ENCODE assay signal across 18 cellular contexts in the genomic region with DNA sequence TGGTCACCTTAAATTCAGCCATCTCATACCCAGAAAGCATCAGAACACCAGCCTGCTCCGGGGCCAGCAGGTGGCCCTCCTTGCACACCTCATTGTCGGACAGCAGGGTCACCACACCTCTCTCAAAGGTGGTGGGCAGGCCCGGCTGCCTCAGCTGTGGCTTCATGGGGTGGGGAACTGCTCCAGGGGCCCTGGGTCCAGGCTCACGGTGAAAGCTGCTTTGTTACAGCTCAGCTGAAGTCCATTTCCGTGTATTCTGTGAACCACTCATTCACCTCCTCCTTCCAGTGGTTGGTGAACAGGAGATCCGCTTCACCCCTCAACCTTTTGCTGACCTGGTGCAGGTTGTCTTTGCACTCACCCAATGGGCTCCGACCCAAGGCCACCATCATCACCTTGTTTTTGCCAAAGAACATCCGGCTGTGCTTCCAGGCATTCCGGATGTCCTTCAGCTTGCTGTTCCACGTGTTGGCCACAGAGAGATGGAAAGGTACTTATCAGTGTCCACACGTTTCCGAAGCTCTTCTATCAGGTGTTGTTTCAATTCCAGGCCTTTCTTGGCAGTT.
DNase-seq lines count a peak whose midpoint lies in the region; ATAC-seq and TF ChIP-seq lines count a peak whose summit lies in the region.
"Had no signal": no experiment of that assay in that cellular context is flagged by ENCODE, and none has a peak within 500 bp of the region (broad histone marks: within the 10 kb centered on the region; RNA-seq: fewer than 3 reads in every experiment).

No MANE protein-coding gene starts in this region.

- intact Hi-C loops in OCI-LY7 (cut with micrococcal nuclease; ENCODE audit: unreplicated experiment) (no loop called here), esophagus muscularis mucosa (cut with DNase I) (no loop called here)

- no TSS peak for BruUV-seq in OCI-LY7 (replicated peaks; lab: Mats Ljungman, UMichigan)

- no peak overlapping the region for H3K4me3 Mint-ChIP-seq in H9
- H3K4me3 Mint-ChIP-seq: activated CD4-positive, alpha-beta memory T cell treated with anti-CD3 and anti-CD28 coated beads for 36 hours; activated T-helper 1 cell treated with anti-CD3 and anti-CD28 coated beads, Interleukin-12 subunit alpha, Interleukin-12 subunit beta, Interleukin-2, Interleukin-4 antibody, amounts not matched to agents 30 ng/mL and 10 ng/mL and 1 ng/mL, durations not matched to agents 14 hours and 24 hours and 36 hours; stimulated activated naive B cell treated with anti-CD40 and anti-IgM and Interleukin-4, amounts not matched to agents 10 μg/mL and 1 μg/mL and 100 μg/mL, for 72 hours had no signal

- H4K5ac ChIP-seq in H9 (ENCODE audit: insufficient read length, low read depth, low read length): no peak overlapping the region

- CTCF ChIA-PET in OCI-LY7 (lab: Charles Lee; ENCODE audit: unreplicated experiment): no interaction called here

- H4K91ac ChIP-seq in H9 (ENCODE audit: insufficient read length, low read depth, low read length): no peak overlapping the region

- no peak overlapping the region for H3T11ph ChIP-seq in H9 (ENCODE audit: low read length)

- POLR2A ChIA-PET in OCI-LY7 (lab: Charles Lee): interaction anchor here (0.6 to 0.9 kb wide), 2 partner anchors 589 to 652 kb away, joined by 3 to 4 read pairs; no protein-coding TSS in a partner anchor

- H3K36me3 ChIP-seq in OCI-LY7 (ENCODE audit: insufficient read depth, low read length) (no peaks in the 10 kb centered on the region), esophagus muscularis mucosa (no peaks in the 10 kb centered on the region)
- H3K36me3 ChIP-seq: breast epithelium, upper lobe of left lung had no signal

- H3K23me2 ChIP-seq in H9 (ENCODE audit: insufficient read length, low read depth, low read length, poor library complexity, severe bottlenecking): peaks cover 8% of the 10 kb centered on the region

- H2BK20ac ChIP-seq in H9 (ENCODE audit: low read depth, low read length, poor library complexity, severe bottlenecking): no peak overlapping the region

- H3K9me3 ChIP-seq in H9 (ENCODE audit: control insufficient read depth, low read depth, low read length) (no peaks in the 10 kb centered on the region), OCI-LY7 (ENCODE audit: low read length) (peaks cover 15% of the 10 kb centered on the region), esophagus muscularis mucosa (peaks cover 0 to 18% (median 7%) of the 10 kb centered on the region in 4 donors)

- no peak overlapping the region for H4K8ac ChIP-seq in H9 (replicated peaks; ENCODE audit: insufficient read length, low read depth, low read length)

- no peaks in the 10 kb centered on the region for H3K79me1 ChIP-seq in H9 (ENCODE audit: insufficient read depth, low read depth, low read length, poor library complexity, severe bottlenecking)

- H3K4me2 ChIP-seq in H9 (ENCODE audit: insufficient read depth, insufficient read length, low read length) (no peak overlapping the region), OCI-LY7 (ENCODE audit: low read length) (no peak overlapping the region)

- WGBS in H9 (ENCODE audit: extremely low coverage, insufficient read length, low lambda C conversion rate): no CpG with 5 or more reads among the region's 12 CpGs
- WGBS in esophagus muscularis mucosa: 86% methylated on average over 12 of the region's 12 CpGs

- no peak overlapping the region for H3K56ac ChIP-seq in H9 (ENCODE audit: insufficient read length, low read depth, low read length)

- H3K27ac ChIP-seq in H9 (ENCODE audit: insufficient read length, low read depth, low read length) (no peak overlapping the region), OCI-LY7 (ENCODE audit: low read depth, low read length, poor library complexity, severe bottlenecking) (no peak overlapping the region), esophagus muscularis mucosa (replicated peaks in 1 of 4) (no peak overlapping the region)
- H3K27ac ChIP-seq: breast epithelium, upper lobe of left lung had no signal

- no peak overlapping the region for H3K4ac ChIP-seq in H9 (ENCODE audit: low read depth, low read length)

- no peak overlapping the region for H3K14ac ChIP-seq in H9 (ENCODE audit: insufficient read depth, low read length)

- no peak overlapping the region; a peak in 1 of 7 replicates for H3K27ac Mint-ChIP-seq in H9
- H3K27ac Mint-ChIP-seq: activated CD4-positive, alpha-beta memory T cell treated with anti-CD3 and anti-CD28 coated beads for 36 hours; activated T-helper 1 cell treated with anti-CD3 and anti-CD28 coated beads, Interleukin-12 subunit alpha, Interleukin-12 subunit beta, Interleukin-2, Interleukin-4 antibody, amounts not matched to agents 30 ng/mL and 10 ng/mL and 1 ng/mL, durations not matched to agents 14 hours and 24 hours and 36 hours; stimulated activated naive B cell treated with anti-CD40 and anti-IgM and Interleukin-4, amounts not matched to agents 10 μg/mL and 1 μg/mL and 100 μg/mL, for 72 hours had no signal

- no peak overlapping the region for H3K23ac ChIP-seq in H9 (ENCODE audit: insufficient read length, low read depth, low read length)

- no peak overlapping the region for H3K4me3 ChIP-seq in OCI-LY7 (ENCODE audit: low read depth, low read length, poor library complexity, severe bottlenecking)
- H3K4me3 ChIP-seq in esophagus muscularis mucosa: no peak overlapping the region
- H3K4me3 ChIP-seq: breast epithelium, upper lobe of left lung had no signal

- H3K27me3 Mint-ChIP-seq in H9 (ENCODE audit: low read depth): peaks cover 44% of the 10 kb centered on the region
- H3K27me3 Mint-ChIP-seq: stimulated activated naive B cell treated with anti-CD40 and anti-IgM and Interleukin-4, amounts not matched to agents 10 μg/mL and 1 μg/mL and 100 μg/mL, for 72 hours had no signal

- H3K9ac ChIP-seq in H9 (ENCODE audit: extremely low read depth, insufficient read length, low read length): no peak overlapping the region

- H2AK5ac ChIP-seq in H9 (ENCODE audit: insufficient read length, low read length): no peak overlapping the region

- H2BK5ac ChIP-seq in H9 (ENCODE audit: insufficient read length, low read length): no peak overlapping the region

- H4K20me1 ChIP-seq in H9 (ENCODE audit: control insufficient read depth, insufficient read depth, insufficient read length): no peaks in the 10 kb centered on the region
- no peaks in the 10 kb centered on the region for H4K20me1 ChIP-seq in OCI-LY7 (ENCODE audit: insufficient read depth, low read length)

- no peak for TF ChIP-seq EP300 in esophagus muscularis mucosa (IDR thresholded peaks at IDR 0.05)

- ATAC-seq in left lobe of liver: peak; percentile 41
- no peak for ATAC-seq in GM18867 (IDR thresholded peaks at IDR 0.05; ENCODE audit: unreplicated experiment)
- ATAC-seq: stimulated activated naive B cell treated with anti-CD40 and anti-IgM and Interleukin-4, amounts not matched to agents 10 μg/mL and 1 μg/mL and 100 μg/mL, for 72 hours had no signal

- H3K4me1 ChIP-seq in H9 (ENCODE audit: insufficient read depth, low read length) (no peaks in the 10 kb centered on the region), OCI-LY7 (ENCODE audit: insufficient read depth, low read length, poor library complexity, severe bottlenecking) (no peaks in the 10 kb centered on the region), esophagus muscularis mucosa (peaks cover 7 to 22% (median 16%) of the 10 kb centered on the region in 4 donors)
- H3K4me1 ChIP-seq: breast epithelium had no signal

- H3K18ac ChIP-seq in H9 (ENCODE audit: insufficient read length, low read depth, low read length): no peak overlapping the region

- H2BK120ac ChIP-seq in H9 (ENCODE audit: low read depth, low read length, poor library complexity, severe bottlenecking): no peak overlapping the region

- peaks cover 3 to 10% (median 7%) of the 10 kb centered on the region in 3 experiments; a peak in 6 of 7 replicates for H3K36me3 Mint-ChIP-seq in H9 (ENCODE audit: insufficient read depth in 1 of 3, low read depth in 3 of 3)

- H3K27me3 ChIP-seq in H9 (ENCODE audit: insufficient read depth, low read length) (peaks cover 4% of the 10 kb centered on the region; the same call in 1 of the 2 replicates), esophagus muscularis mucosa (peaks cover 0 to 44% (median 2%) of the 10 kb centered on the region in 4 donors)

- TF ChIP-seq POLR2A in esophagus muscularis mucosa (IDR thresholded peaks at IDR 0.05; ENCODE audit: low read depth): no peak

- H3K9me3 Mint-ChIP-seq in H9: peaks cover 20 to 21% of the 10 kb centered on the region in 2 experiments

- no peaks in the 10 kb centered on the region for H3K9me2 ChIP-seq in OCI-LY7 (ENCODE audit: insufficient read depth, low read length)

- TF ChIP-seq CTCF in H9 (conservative IDR thresholded peaks at IDR 0.05) (peak; percentile 25; the same call in 1 of the 3 replicates), OCI-LY7 (conservative IDR thresholded peaks at IDR 0.05; ENCODE audit: low read length) (0 out of 2 replicates have a peak, but pooled peaks have one; percentile 25), esophagus muscularis mucosa (IDR thresholded peaks at IDR 0.05) (no peak)

- DNase-seq in DMS53 (lab: John Stamatoyannopoulos, UW) (peak; percentile 68), H9 (no peak), OCI-LY7 (ENCODE audit: low spot score) (no peak), left lobe of liver (ENCODE audit: low spot score) (no peak), esophagus muscularis mucosa (ENCODE audit: extremely low spot score) (no peak), NCI-H748 (lab: John Stamatoyannopoulos, UW; ENCODE audit: unreplicated experiment) (no peak)
- DNase-seq in effector CD4-positive, alpha-beta T cell: no peak
- DNase-seq: activated CD4-positive, alpha-beta memory T cell treated with anti-CD3 and anti-CD28 coated beads for 36 hours; GDM1; kidney; midbrain; NCI-H2081 treated with DMSO at 0.1 percent for 48 hours; NK-92 treated with Interleukin-12 subunit alpha and Interleukin-12 subunit beta, amount 100 ng/mL, for 24 hours; stimulated activated naive B cell treated with anti-CD40 and anti-IgM and Interleukin-4, amounts not matched to agents 10 μg/mL and 1 μg/mL and 100 μg/mL, for 72 hours; upper lobe of left lung had no signal

- no peak overlapping the region for H2BK15ac ChIP-seq in H9 (ENCODE audit: low read depth, low read length)

- H3K4me1 Mint-ChIP-seq in H9: peaks cover 7 to 9% of the 10 kb centered on the region in 2 experiments; a peak in 3 of 4 replicates

- H3K79me2 ChIP-seq in H9 (ENCODE audit: insufficient read depth, low read length) (no peaks in the 10 kb centered on the region), OCI-LY7 (ENCODE audit: insufficient read depth, low read depth, low read length) (no peaks in the 10 kb centered on the region)

- H2BK12ac ChIP-seq in H9 (ENCODE audit: insufficient read length, low read depth, low read length): no peak overlapping the region

- H2AFZ ChIP-seq in H9 (ENCODE audit: low read length): no peak overlapping the region
- no peak overlapping the region for H2AFZ ChIP-seq in OCI-LY7 (ENCODE audit: low read length)

Comparison
In these comparisons a context has a peak if more than half of its experiments do, and no peak if none do; other contexts are left out.
1. CTCF ChIP-seq: peak in H9 (single experiment) and OCI-LY7 (single experiment); none in esophagus muscularis mucosa (0 of 3).